ENCODE assay signal across 8 cellular contexts in the genomic region with DNA sequence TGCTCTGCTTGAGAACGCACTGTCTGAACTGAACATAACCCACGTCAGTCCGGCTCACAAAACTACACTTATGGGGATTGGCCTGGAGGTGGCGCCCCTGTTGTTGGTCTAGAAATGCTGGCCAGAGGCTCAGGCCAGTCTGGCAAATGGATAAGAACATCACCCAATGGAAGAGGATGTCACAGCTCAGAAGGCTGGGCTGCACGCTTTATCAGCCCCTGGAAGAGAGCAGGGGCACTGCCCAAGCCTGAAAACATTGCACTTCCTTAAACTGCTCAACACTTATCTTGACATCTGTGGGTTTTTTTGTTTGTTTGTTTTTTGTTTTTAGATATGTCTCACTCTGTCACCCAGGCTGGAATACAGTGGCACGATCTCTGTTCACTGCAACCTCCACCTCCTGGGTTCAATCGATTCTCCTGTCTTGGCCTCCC. TPM values are rescaled to one million over a fixed set of nuclear protein-coding genes. Genes with fewer than 3 reads are reported as not detected.
A peak's percentile ranks its signal among the peaks of the same experiment; 100 is the strongest.
DNase-seq lines count a peak whose midpoint lies in the region; ATAC-seq and TF ChIP-seq lines count a peak whose summit lies in the region.

No MANE protein-coding gene starts in this region.

- no peak overlapping the region for H3K4ac ChIP-seq in mesendoderm (ENCODE audit: low read depth, low read length)

- no peak overlapping the region for H4K5ac ChIP-seq in mesendoderm (ENCODE audit: low read length)

- no peak overlapping the region for H3K23ac ChIP-seq in mesendoderm (ENCODE audit: low read length)

- H3K4me1 ChIP-seq in mesendoderm (ENCODE audit: control insufficient read depth, low read depth, low read length), result no peaks in the 10 kb centered on the region

- no peak overlapping the region for H3K27ac Mint-ChIP-seq in endothelial cell (ENCODE audit: unreplicated experiment)

- DNase-seq in AG04449 (ENCODE audit: low read depth, low spot score) (peak; percentile 4), NCI-H524 (lab: John Stamatoyannopoulos, UW) (peak; percentile 65 to 71), endothelial cell (ENCODE audit: low spot score) (peak; percentile 82), mesendoderm (peak; percentile 88)
- peak; percentile 65 to 76 for DNase-seq in activated CD4-positive, alpha-beta T cell treated with anti-CD3 and anti-CD28 coated beads, Interleukin-2, amount 50 U/mL, for 48 hours
- DNase-seq in stimulated activated CD8-positive, alpha-beta memory T cell treated with anti-CD3 and anti-CD28 coated beads, Interleukin-7, amount 100 ng/mL, for 4 hours (ENCODE audit: low read depth in 2 of 2), result peak; percentile 5 to 12

- H3K27me3 ChIP-seq in mesendoderm (ENCODE audit: insufficient read depth, low read length, poor library complexity), result no peaks in the 10 kb centered on the region

- H3K36me3 ChIP-seq in mesendoderm (ENCODE audit: control insufficient read depth, insufficient read depth, low read length), result no peaks in the 10 kb centered on the region

- H2BK15ac ChIP-seq in mesendoderm (replicated peaks; ENCODE audit: low read depth), result no peak overlapping the region

- H4K8ac ChIP-seq in mesendoderm (ENCODE audit: low read depth, low read length), result no peak overlapping the region

- no peak overlapping the region for H2AK5ac ChIP-seq in mesendoderm (ENCODE audit: low read length)

- no peak overlapping the region for H3K18ac ChIP-seq in mesendoderm (ENCODE audit: low read length)

- H3K9ac ChIP-seq in mesendoderm (ENCODE audit: low read length), result no peak overlapping the region

- no peak overlapping the region for H3K27ac ChIP-seq in mesendoderm (ENCODE audit: low read depth, low read length)

- no peak overlapping the region for H3K4me3 Mint-ChIP-seq in endothelial cell (ENCODE audit: unreplicated experiment)

- H2BK120ac ChIP-seq in mesendoderm (ENCODE audit: low read depth, low read length), result no peak overlapping the region

- H3K36me3 Mint-ChIP-seq in endothelial cell (ENCODE audit: low read depth, unreplicated experiment), result no peaks in the 10 kb centered on the region

- H3K9me3 Mint-ChIP-seq in endothelial cell (ENCODE audit: unreplicated experiment), result no peaks in the 10 kb centered on the region

- no peaks in the 10 kb centered on the region for H3K4me1 Mint-ChIP-seq in endothelial cell (ENCODE audit: unreplicated experiment)

- H3K4me3 ChIP-seq in AG04449 (ENCODE audit: low read depth, low read length), result no peak overlapping the region
- no peak overlapping the region for H3K4me3 ChIP-seq in mesendoderm (ENCODE audit: low read length)

- ATAC-seq in GM18519 (IDR thresholded peaks at IDR 0.05; ENCODE audit: low FRiP score, unreplicated experiment) (peak; percentile 62), HG03135 (IDR thresholded peaks at IDR 0.05; ENCODE audit: unreplicated experiment) (peak; percentile 74)

- no peak overlapping the region for H2BK5ac ChIP-seq in mesendoderm (ENCODE audit: low read length)

- CTCF ChIA-PET in AG04449 (lab: Yijun Ruan, JAX), result interaction anchor here (0.6 to 1.7 kb wide), 16 partner anchors 9 to 163 kb away, joined by 3 to 10 read pairs (median 4); no protein-coding TSS in a partner anchor

- TF ChIP-seq CTCF in AG04449 (IDR thresholded peaks at IDR 0.05; ENCODE audit: insufficient read depth, low read length, missing control alignments) (peak; percentile 74), endothelial cell (IDR thresholded peaks at IDR 0.05; ENCODE audit: unreplicated experiment) (peak; percentile 72)

- H3K79me1 ChIP-seq in mesendoderm (ENCODE audit: low read length), result no peaks in the 10 kb centered on the region

- POLR2A ChIA-PET in AG04449 (lab: Yijun Ruan, JAX), result no interaction called here

- no CpG with 5 or more reads among the region's 7 CpGs for WGBS in mesendoderm (ENCODE audit: extremely low coverage, insufficient coverage, low lambda C conversion rate)

- peaks cover 2% of the 10 kb centered on the region for H3K27me3 Mint-ChIP-seq in endothelial cell (ENCODE audit: unreplicated experiment)

- H3K4me2 ChIP-seq in mesendoderm (ENCODE audit: low read length), result no peak overlapping the region

- no peaks in the 10 kb centered on the region for H3K79me2 ChIP-seq in mesendoderm (ENCODE audit: control insufficient read depth, insufficient read depth, low read length)

- no peak overlapping the region for H3K56ac ChIP-seq in mesendoderm (ENCODE audit: low read length)

RNA-seq across cellular contexts. Expression of a gene that starts 24.8 kb away (rescaled TPM):
- 115 TPM for total RNA-seq in endothelial cell (ENCODE audit: unreplicated experiment)
- 94.5 TPM for polyA plus RNA-seq in mesendoderm (2013, experiment 1 of 2)
- polyA plus RNA-seq in mesendoderm (2013, experiment 2 of 2), result 93.8 TPM

Comparison
In these comparisons a context has a peak if more than half of its experiments do, and no peak if none do; other contexts are left out.
1. DNase-seq: peak in every context shown above with its lines; median percentile 88 in mesendoderm; 82 in endothelial cell; 70 in activated CD4-positive, alpha-beta T cell treated with anti-CD3 and anti-CD28 coated beads, Interleukin-2, amount 50 U/mL, for 48 hours; 68 in NCI-H524; 8 in stimulated activated CD8-positive, alpha-beta memory T cell treated with anti-CD3 and anti-CD28 coated beads, Interleukin-7, amount 100 ng/mL, for 4 hours; 4 in AG04449.